ENCODE assay signal across 14 cellular contexts in genomic region chr5:2749514-2750025, GRCh38. TPM values are rescaled to one million over a fixed set of nuclear protein-coding genes. Genes with fewer than 3 reads are reported as not detected.
DNase-seq lines count a peak whose midpoint lies in the region; FAIRE-seq and TF ChIP-seq lines count a peak whose summit lies in the region.
"Had no signal": no experiment of that assay in that cellular context is flagged by ENCODE, and none has a peak within 500 bp of the region (broad histone marks: within the 10 kb centered on the region; RNA-seq: fewer than 3 reads in every experiment).

No MANE protein-coding gene starts in this region.

- H3K36me3 ChIP-seq in BLaER1 (peaks cover 61% of the 10 kb centered on the region), HUES6 (ENCODE audit: control insufficient read depth, insufficient read depth, low read length) (peaks cover 37% of the 10 kb centered on the region), mesenchymal stem cell (ENCODE audit: control insufficient read depth in 1 of 2, insufficient read depth in 2 of 2, low read depth in 1 of 2, low read length in 2 of 2) (peaks cover 0 to 18% of the 10 kb centered on the region in 2 experiments), PC-9 (ENCODE audit: low read depth) (no peaks in the 10 kb centered on the region), kidney (ENCODE audit: control insufficient read depth in 1 of 2, insufficient read depth in 2 of 2, low read length in 2 of 2) (no peaks in the 10 kb centered on the region)
- H3K36me3 ChIP-seq: tibial artery had no signal

- H2AFZ ChIP-seq in mesenchymal stem cell (ENCODE audit: low read depth, low read length): no peak overlapping the region
- no peak overlapping the region for H2AFZ ChIP-seq in PC-9
- H2AFZ ChIP-seq: parathyroid adenoma had no signal

- H3K27me3 ChIP-seq in BLaER1: no peaks in the 10 kb centered on the region
- peaks cover 51% of the 10 kb centered on the region for H3K27me3 ChIP-seq in HUES6 (ENCODE audit: control insufficient read depth, insufficient read depth, low read length)
- peaks cover 0 to 40% of the 10 kb centered on the region in 2 experiments for H3K27me3 ChIP-seq in mesenchymal stem cell (ENCODE audit: control insufficient read depth in 1 of 2, insufficient read depth in 1 of 2, low read length in 2 of 2)
- H3K27me3 ChIP-seq in PC-9 (ENCODE audit: insufficient read depth, low read depth): peaks cover 11% of the 10 kb centered on the region

- H3K4me1 ChIP-seq in BLaER1 (peaks cover 43% of the 10 kb centered on the region), HUES6 (ENCODE audit: control insufficient read depth, insufficient read depth, low read length) (peaks cover 24% of the 10 kb centered on the region), mesenchymal stem cell (ENCODE audit: control insufficient read depth, insufficient read depth, low read depth, low read length) (peaks cover 15% of the 10 kb centered on the region), PC-9 (replicated peaks; ENCODE audit: insufficient read depth) (no peaks in the 10 kb centered on the region), kidney (ENCODE audit: control insufficient read depth in 1 of 2, insufficient read depth in 1 of 2, low read depth in 1 of 2, low read length in 2 of 2) (peaks cover 0 to 6% of the 10 kb centered on the region in 2 donors)
- H3K4me1 ChIP-seq: parathyroid adenoma had no signal

- H2AK5ac ChIP-seq in mesenchymal stem cell (ENCODE audit: low read length, severe bottlenecking): no peak overlapping the region

- H4K8ac ChIP-seq in mesenchymal stem cell (ENCODE audit: low read length): no peak overlapping the region

- no peak overlapping the region for H2BK15ac ChIP-seq in mesenchymal stem cell (ENCODE audit: low read depth, poor library complexity, severe bottlenecking)

- H3K4me3 ChIP-seq in BLaER1 (peak overlapping the region; percentile 75), HUES6 (ENCODE audit: low read depth, low read length) (peak overlapping the region; percentile 85), coronary artery (no peak overlapping the region), mesenchymal stem cell (ENCODE audit: insufficient read depth in 1 of 2, low read depth in 1 of 2, low read length in 2 of 2) (peak overlapping the region in 1 of 2 experiments; percentile 83), PC-9 (no peak overlapping the region), kidney (ENCODE audit: low read length in 2 of 2) (peak overlapping the region in 1 of 2 donors; percentile 51)

- H3K9me2 ChIP-seq in PC-9 (ENCODE audit: insufficient read depth): no peaks in the 10 kb centered on the region

- no peak for TF ChIP-seq CTCF in coronary artery (IDR thresholded peaks at IDR 0.05)
- TF ChIP-seq CTCF in PC-9 (conservative IDR thresholded peaks at IDR 0.05): no peak
- no peak for TF ChIP-seq CTCF in kidney (IDR thresholded peaks at IDR 0.05; ENCODE audit: borderline replicate concordance, extremely low read depth, insufficient read depth)

- no peak overlapping the region for H2BK120ac ChIP-seq in mesenchymal stem cell (ENCODE audit: low read depth, low read length)

- CTCF ChIA-PET in PC-9 (lab: Charles Lee): no interaction called here

- H3K9ac ChIP-seq in BLaER1: peak overlapping the region; percentile 91
- peak overlapping the region; percentile 95 for H3K9ac ChIP-seq in HUES6 (ENCODE audit: low read length)
- H3K9ac ChIP-seq in mesenchymal stem cell (ENCODE audit: low read length): peak overlapping the region; percentile 89
- H3K9ac ChIP-seq in kidney (ENCODE audit: low read length in 2 of 2): no peak overlapping the region
- H3K9ac ChIP-seq: parathyroid adenoma had no signal

- 84% methylated on average over 44 of the region's 45 CpGs for WGBS in mesenchymal stem cell

- peak overlapping the region; percentile 83 for H3K4me2 ChIP-seq in BLaER1
- no peak overlapping the region for H3K4me2 ChIP-seq in mesenchymal stem cell (ENCODE audit: low read length, poor library complexity, severe bottlenecking)
- no peak overlapping the region for H3K4me2 ChIP-seq in PC-9

- no peaks in the 10 kb centered on the region for H3K79me2 ChIP-seq in PC-9 (ENCODE audit: low read depth)
- H3K79me2 ChIP-seq: parathyroid adenoma had no signal

- H3K18ac ChIP-seq in mesenchymal stem cell (ENCODE audit: low read depth in 1 of 2, low read length in 2 of 2): no peak overlapping the region

- no peak overlapping the region for H2BK12ac ChIP-seq in mesenchymal stem cell (ENCODE audit: low read length in 2 of 2)

- H3K9me3 ChIP-seq in BLaER1: peaks cover 31% of the 10 kb centered on the region
- no peaks in the 10 kb centered on the region for H3K9me3 ChIP-seq in HUES6 (ENCODE audit: control insufficient read depth, insufficient read depth, low read depth, low read length)
- no peaks in the 10 kb centered on the region for H3K9me3 ChIP-seq in mesenchymal stem cell (ENCODE audit: control insufficient read depth, low read length)
- H3K9me3 ChIP-seq in PC-9 (ENCODE audit: insufficient read depth, low read depth): peaks cover 10% of the 10 kb centered on the region
- no peaks in the 10 kb centered on the region for H3K9me3 ChIP-seq in kidney (ENCODE audit: control insufficient read depth in 1 of 2, low read length in 2 of 2)
- H3K9me3 ChIP-seq: tibial artery had no signal

- intact Hi-C loops in PC-9 (cut with micrococcal nuclease; ENCODE audit: unreplicated experiment) (no loop called here), kidney (cut with DNase I) (no loop called here)

- H4K91ac ChIP-seq in mesenchymal stem cell (ENCODE audit: low read length): no peak overlapping the region

- H4K20me1 ChIP-seq in BLaER1: peaks cover 68% of the 10 kb centered on the region
- H4K20me1 ChIP-seq in PC-9 (ENCODE audit: insufficient read depth): no peaks in the 10 kb centered on the region

- FAIRE-seq in kidney (lab: Jason Lieb, UNC): no peak
- FAIRE-seq: islet of Langerhans had no signal

- no peak overlapping the region for H3K14ac ChIP-seq in mesenchymal stem cell (ENCODE audit: low read length in 2 of 2)

- H3K27ac ChIP-seq in BLaER1: peak overlapping the region; percentile 92
- peak overlapping the region; percentile 90; the same call in 1 of the 2 replicates for H3K27ac ChIP-seq in HUES6 (ENCODE audit: low read depth, low read length)
- no peak overlapping the region for H3K27ac ChIP-seq in coronary artery
- H3K27ac ChIP-seq in mesenchymal stem cell (ENCODE audit: low read length, poor library complexity, severe bottlenecking): no peak overlapping the region
- no peak overlapping the region for H3K27ac ChIP-seq in PC-9
- H3K27ac ChIP-seq in kidney (ENCODE audit: low read depth in 2 of 2, low read length in 2 of 2): no peak overlapping the region
- H3K27ac ChIP-seq: parathyroid adenoma, tibial artery had no signal

- H2BK5ac ChIP-seq in mesenchymal stem cell (ENCODE audit: low read depth, low read length, poor library complexity, severe bottlenecking): no peak overlapping the region

- POLR2A ChIA-PET in PC-9 (lab: Charles Lee; ENCODE audit: unreplicated experiment): no interaction called here

- DNase-seq in coronary artery (ENCODE audit: low spot score): peak; percentile 49
- DNase-seq in mesenchymal stem cell: no peak
- no peak for DNase-seq in PC-9
- no peak for DNase-seq in NOMO-1 treated with DMSO at 0.1 percent for 48 hours (lab: John Stamatoyannopoulos, UW; ENCODE audit: unreplicated experiment)
- DNase-seq in kidney: no peak
- DNase-seq in activated CD4-positive, CD25-positive, alpha-beta regulatory T cell (lab: John Stamatoyannopoulos, UW): no peak
- DNase-seq: amygdala, NCI-H226, SIG-M5, tibial artery had no signal

- H3K4ac ChIP-seq in mesenchymal stem cell (ENCODE audit: low read depth in 1 of 2, low read length in 2 of 2): no peak overlapping the region

- no peaks in the 10 kb centered on the region; the same call in 1 of the 2 replicates for H3F3A ChIP-seq in PC-9 (ENCODE audit: insufficient read depth, low read depth)

- H3K23ac ChIP-seq in mesenchymal stem cell (ENCODE audit: low read length in 2 of 2): no peak overlapping the region

- BruUV-seq in PC-9 (replicated peaks; lab: Mats Ljungman, UMichigan): no TSS peak

- H3K79me1 ChIP-seq in mesenchymal stem cell (replicated peaks; ENCODE audit: low read length, poor library complexity, severe bottlenecking): no peaks in the 10 kb centered on the region

RNA-seq across cellular contexts. Expression of gene IRX2, which starts 1.9 kb away (rescaled TPM):
- polyA plus RNA-seq in mesenchymal stem cell (2013, experiment 1 of 2): 0.01 TPM
- polyA plus RNA-seq in mesenchymal stem cell (2013, experiment 2 of 2): not detected
- total RNA-seq in PC-9 (2021) (not detected in 2 replicates), kidney (44.2 TPM)
- polyA plus RNA-seq in kidney (ENCODE audit: insufficient read depth, low read depth, low replicate concordance): 11.7 TPM

Comparison
In these comparisons a context has a peak if more than half of its experiments do, and no peak if none do; other contexts are left out.
1. H3K27ac ChIP-seq: peak in BLaER1 (single experiment) and HUES6 (single experiment); none in coronary artery (0 of 2), mesenchymal stem cell (single experiment), PC-9 (single experiment) and kidney (0 of 2).
2. H3K4me3 ChIP-seq: peak in BLaER1 (single experiment) and HUES6 (single experiment); none in coronary artery (single experiment) and PC-9 (single experiment).
3. H3K9ac ChIP-seq: peak in BLaER1 (single experiment), HUES6 (single experiment) and mesenchymal stem cell (single experiment); none in kidney (0 of 2).
4. RNA of gene IRX2, which starts 1.9 kb away (total RNA-seq): 44.2 TPM in kidney (single experiment); not detected in PC-9; every median in the first group is over 10 times any median in the second.